Comparison of ENCODE assay signal across 2 cellular contexts in genomic region chr6:108242721-108243120, GRCh38.
TF ChIP-seq lines count a peak whose summit lies in the region.

No MANE protein-coding gene starts in this region.

TF ChIP-seq in K562, 482 proteins besides CTCF, POLR2A, EP300 and RAD21:
- TF ChIP-seq BCLAF1 (IDR thresholded peaks at IDR 0.05; ENCODE audit: borderline replicate concordance in 1 of 2, control insufficient read depth in 1 of 2, low read depth in 2 of 2, low read length in 1 of 2) (no peak), GABPB1 (CRISPR knock-in tag; IDR thresholded peaks at IDR 0.05) (no peak), U2AF2 (optimal IDR thresholded peaks at IDR 0.05; ENCODE audit: low read depth, low read length) (no peak), MCM3 (IDR thresholded peaks at IDR 0.05) (no peak), ZNF583 (CRISPR knock-in tag; IDR thresholded peaks at IDR 0.05) (no peak), THAP7 (CRISPR knock-in tag; IDR thresholded peaks at IDR 0.05) (no peak), ZNF316 (IDR thresholded peaks at IDR 0.05) (no peak), ELK3 (CRISPR knock-in tag; IDR thresholded peaks at IDR 0.05) (no peak), TBP (optimal IDR thresholded peaks at IDR 0.05; ENCODE audit: low read depth, low read length) (no peak), TCF15 (CRISPR knock-in tag; IDR thresholded peaks at IDR 0.05) (no peak), PHF21A (IDR thresholded peaks at IDR 0.05; ENCODE audit: borderline replicate concordance, low read depth) (no peak), HMBOX1 (IDR thresholded peaks at IDR 0.05) (no peak), ELF4 (CRISPR knock-in tag; IDR thresholded peaks at IDR 0.05) (no peak), ZNF561 (CRISPR knock-in tag; conservative IDR thresholded peaks at IDR 0.05) (no peak), ZNF274 (IDR thresholded peaks at IDR 0.05; ENCODE audit: borderline replicate concordance, low read depth, low read length) (no peak), ILF3 (IDR thresholded peaks at IDR 0.05; ENCODE audit: borderline replicate concordance) (no peak)

TF ChIP-seq in SK-N-SH treated with all-trans-retinoic acid at 6 μM for 48 hours, 23 proteins besides CTCF, POLR2A, EP300 and RAD21:
- TF ChIP-seq POU6F1 (CRISPR knock-in tag; IDR thresholded peaks at IDR 0.05; ENCODE audit: borderline replicate concordance, low read depth) (no peak), ESRRG (CRISPR knock-in tag; IDR thresholded peaks at IDR 0.05) (no peak), ZFP3 (CRISPR knock-in tag; IDR thresholded peaks at IDR 0.05) (no peak)
TF ChIP-seq in SK-N-SH treated with all-trans-retinoic acid at 6 μM for 48 hours: peak in this region for 0.
